ENCODE assay signal across 8 cellular contexts in genomic region chr3:124834723-124835718, GRCh38. TPM values are rescaled to one million over a fixed set of nuclear protein-coding genes. Genes with fewer than 3 reads are reported as not detected.
DNase-seq lines count a peak whose midpoint lies in the region; ATAC-seq, FAIRE-seq and TF ChIP-seq lines count a peak whose summit lies in the region.

No MANE protein-coding gene starts in this region.

- H3K9me3 ChIP-seq in IMR-90 (ENCODE audit: control insufficient read depth, insufficient read depth, low read length) (no peaks in the 10 kb centered on the region), smooth muscle cell (replicated peaks; ENCODE audit: low read depth) (no peaks in the 10 kb centered on the region)

- no peaks in the 10 kb centered on the region for H3K27me3 ChIP-seq in IMR-90 (ENCODE audit: control insufficient read depth, insufficient read depth, low read length)
- no peaks in the 10 kb centered on the region for H3K27me3 ChIP-seq in smooth muscle cell (ENCODE audit: low read depth)

- H3K4me3 ChIP-seq in IMR-90 (ENCODE audit: insufficient read depth, low read depth, low read length) (no peak overlapping the region), smooth muscle cell (no peak overlapping the region)

- H3K9me1 ChIP-seq in IMR-90 (ENCODE audit: insufficient read depth, low read length), result peaks cover 30% of the 10 kb centered on the region

- intact Hi-C loops in IMR-90 (cut with micrococcal nuclease), result loop anchor here (5.0 kb wide), 1 partner anchor 52 kb away; the partner anchor contains the start of gene ITGB5
- intact Hi-C loops in left ventricle myocardium superior (cut with micrococcal nuclease), result no loop called here

- peak overlapping the region; percentile 16; the same call in 1 of the 2 replicates for H3K4me2 ChIP-seq in IMR-90 (ENCODE audit: low read depth, low read length)
- peak overlapping the region; percentile 70 for H3K4me2 ChIP-seq in smooth muscle cell

- H2AK5ac ChIP-seq in IMR-90 (ENCODE audit: low read depth, low read length), result peak overlapping the region; percentile 88

- TF ChIP-seq RAD21 in IMR-90 (IDR thresholded peaks at IDR 0.05; ENCODE audit: low read length), result no peak; the same call in 1 of the 2 replicates

- TF ChIP-seq CTCF in IMR-90 (conservative IDR thresholded peaks at IDR 0.05; ENCODE audit: low read depth, low read length) (no peak), smooth muscle cell (IDR thresholded peaks at IDR 0.05; ENCODE audit: borderline replicate concordance, insufficient read depth, poor library complexity, severe bottlenecking) (no peak), D721Med (IDR thresholded peaks at IDR 0.05; ENCODE audit: insufficient read depth, missing control alignments) (no peak)

- H2BK120ac ChIP-seq in IMR-90 (ENCODE audit: low read depth, low read length), result peak overlapping the region; percentile 82

- H2AK9ac ChIP-seq in IMR-90 (replicated peaks; ENCODE audit: low read depth, low read length, poor library complexity), result peak overlapping the region; percentile 31

- H2AFZ ChIP-seq in IMR-90 (replicated peaks; ENCODE audit: low read length, poor library complexity) (peak overlapping the region; percentile 4), smooth muscle cell (ENCODE audit: low read depth) (no peak overlapping the region)

- H4K20me1 ChIP-seq in IMR-90 (ENCODE audit: insufficient read depth, low read length) (peaks cover 15% of the 10 kb centered on the region; the same call in 1 of the 2 replicates), smooth muscle cell (ENCODE audit: low read depth) (peaks cover 22% of the 10 kb centered on the region)

- peak overlapping the region; percentile 82 for H3K4me3 Mint-ChIP-seq in activated naive CD4-positive, alpha-beta T cell treated with anti-CD3 and anti-CD28 coated beads, Interleukin-2, amount 50 U/mL, for 24 hours

- no peaks in the 10 kb centered on the region for H3K9me3 Mint-ChIP-seq in activated naive CD4-positive, alpha-beta T cell treated with anti-CD3 and anti-CD28 coated beads, Interleukin-2, amount 50 U/mL, for 24 hours

- H4K8ac ChIP-seq in IMR-90 (ENCODE audit: low read depth in 2 of 2, low read length in 2 of 2), result peak overlapping the region; percentile 14 to 64; a peak in 3 of 4 replicates

- H4K91ac ChIP-seq in IMR-90 (ENCODE audit: insufficient read depth, low read depth, low read length), result peak overlapping the region; percentile 53

- no peak overlapping the region for H3K9ac ChIP-seq in IMR-90 (ENCODE audit: low read depth, low read length)
- peak overlapping the region; percentile 49 for H3K9ac ChIP-seq in smooth muscle cell (ENCODE audit: low read depth)

- peak overlapping the region; percentile 61 for H3K23ac ChIP-seq in IMR-90 (ENCODE audit: low read depth, low read length)

- H3K27ac Mint-ChIP-seq in activated naive CD4-positive, alpha-beta T cell treated with anti-CD3 and anti-CD28 coated beads, Interleukin-2, amount 50 U/mL, for 24 hours, result peak overlapping the region; percentile 19

- H3K18ac ChIP-seq in IMR-90 (ENCODE audit: low read depth, low read length), result peak overlapping the region; percentile 27

- H3K79me2 ChIP-seq in smooth muscle cell (ENCODE audit: low read depth), result peaks cover 11% of the 10 kb centered on the region

- H3K4me1 Mint-ChIP-seq in activated naive CD4-positive, alpha-beta T cell treated with anti-CD3 and anti-CD28 coated beads, Interleukin-2, amount 50 U/mL, for 24 hours, result peaks cover 18% of the 10 kb centered on the region

- CTCF ChIA-PET in IMR-90 (lab: Yijun Ruan, JAX), result interaction anchor here (0.6 to 0.9 kb wide), 3 partner anchors 8 to 74 kb away, joined by 3 read pairs; no protein-coding TSS in a partner anchor

- dilution Hi-C loops in IMR-90 (cut with HindIII; ENCODE audit: low sequenced_read_pairs, unreplicated experiment), result no loop called here

- peak; percentile 88 for ATAC-seq in GM21528 (IDR thresholded peaks at IDR 0.05; ENCODE audit: low FRiP score, unreplicated experiment)
- peak; percentile 56 for ATAC-seq in IMR-90 (ENCODE audit: low read depth)
- ATAC-seq in left ventricle myocardium superior, result peak; percentile 50

- peak overlapping the region; percentile 78 for H3K4ac ChIP-seq in IMR-90 (ENCODE audit: low read depth, low read length)

- H3K27ac ChIP-seq in IMR-90 (ENCODE audit: insufficient read depth, low read length), result peak overlapping the region; percentile 38
- peak overlapping the region; percentile 85 for H3K27ac ChIP-seq in smooth muscle cell (ENCODE audit: low read depth)

- no peaks in the 10 kb centered on the region for H3K36me3 Mint-ChIP-seq in activated naive CD4-positive, alpha-beta T cell treated with anti-CD3 and anti-CD28 coated beads, Interleukin-2, amount 50 U/mL, for 24 hours

- peak overlapping the region; percentile 25 for H2BK5ac ChIP-seq in IMR-90 (ENCODE audit: low read depth, low read length, poor library complexity, severe bottlenecking)

- no peaks in the 10 kb centered on the region for H3K27me3 Mint-ChIP-seq in activated naive CD4-positive, alpha-beta T cell treated with anti-CD3 and anti-CD28 coated beads, Interleukin-2, amount 50 U/mL, for 24 hours

- no TSS peak for BruUV-seq in IMR-90 (replicated peaks; lab: Mats Ljungman, UMichigan)

- H2BK20ac ChIP-seq in IMR-90 (ENCODE audit: low read depth, low read length), result peak overlapping the region; percentile 81

- DNase-seq in DMS53 (lab: John Stamatoyannopoulos, UW) (peak; percentile 97), IMR-90 (peak; percentile 98), SHP77 (lab: John Stamatoyannopoulos, UW) (peak; percentile 86 to 87), left ventricle myocardium superior (peak; percentile 61), smooth muscle cell (lab: John Stamatoyannopoulos, UW; ENCODE audit: unreplicated experiment) (no peak), D721Med (ENCODE audit: insufficient read length, low spot score) (no peak)

- peaks cover 11% of the 10 kb centered on the region for H3K36me3 ChIP-seq in IMR-90 (ENCODE audit: control insufficient read depth, insufficient read depth, low read length)
- peaks cover 5% of the 10 kb centered on the region for H3K36me3 ChIP-seq in smooth muscle cell (ENCODE audit: low read depth)

- WGBS in IMR-90 (ENCODE audit: extremely low coverage in 2 of 2, insufficient read length in 1 of 2), 2 experiments, result 39% methylated on average over 14 of the region's 20 CpGs; no CpG with 5 or more reads in 1 of the 2 experiments
- 25% methylated on average over 20 of the region's 20 CpGs for WGBS in smooth muscle cell (ENCODE audit: low lambda C conversion rate)

- H3K56ac ChIP-seq in IMR-90 (ENCODE audit: extremely low read depth, insufficient read depth, low read length), result no peak overlapping the region

- in situ Hi-C loops in IMR-90 (cut with MboI; ENCODE audit: low sequenced_read_pairs), result no loop called here

- no peak; the same call in 1 of the 2 replicates for TF ChIP-seq POLR2A in IMR-90 (IDR thresholded peaks at IDR 0.05; ENCODE audit: low read depth, low read length)

- FAIRE-seq in D721Med (lab: Jason Lieb, UNC), result no peak

- peak overlapping the region; percentile 69; the same call in 2 of the 3 replicates for H2BK15ac ChIP-seq in IMR-90 (ENCODE audit: low read depth, low read length)

- peaks cover 19 to 76% of the 10 kb centered on the region in 2 experiments; a peak in 3 of 4 replicates for H3K79me1 ChIP-seq in IMR-90 (ENCODE audit: low read depth in 1 of 2, low read length in 2 of 2)

- 0 out of 2 replicates have a peak overlapping the region, but pooled peaks have one; percentile 7 for H4K5ac ChIP-seq in IMR-90 (ENCODE audit: low read depth, low read length)

- H3K4me1 ChIP-seq in IMR-90 (ENCODE audit: control insufficient read depth, insufficient read depth, low read length), result peaks cover 34% of the 10 kb centered on the region
- peaks cover 35% of the 10 kb centered on the region for H3K4me1 ChIP-seq in smooth muscle cell (ENCODE audit: low read depth)

- POLR2A ChIA-PET in IMR-90 (lab: Charles Lee; ENCODE audit: unreplicated experiment), result interaction anchor here (0.6 kb wide), 1 partner anchor 16 kb away, joined by 5 read pairs; no protein-coding TSS in a partner anchor

- H3K14ac ChIP-seq in IMR-90 (replicated peaks; ENCODE audit: low read depth, low read length), result peak overlapping the region; percentile 56

- H3F3A ChIP-seq in smooth muscle cell (ENCODE audit: low read depth), result peaks cover 45% of the 10 kb centered on the region

TF ChIP-seq in IMR-90, 13 proteins besides CTCF, POLR2A, EP300 and RAD21 (continues in another document):
- TF ChIP-seq USF2 (IDR thresholded peaks at IDR 0.05; ENCODE audit: low read depth, low read length) (peak; percentile 98), CHD1 (IDR thresholded peaks at IDR 0.05; ENCODE audit: low read depth, low read length) (0 out of 2 replicates have a peak, but pooled peaks have one; percentile 13), FOS (IDR thresholded peaks at IDR 0.05; ENCODE audit: low read depth, low read length) (peak; percentile 85), BHLHE40 (IDR thresholded peaks at IDR 0.05; ENCODE audit: low read depth, low read length) (peak; percentile 100), MXI1 (IDR thresholded peaks at IDR 0.05; ENCODE audit: borderline replicate concordance, low read depth, low read length) (0 out of 2 replicates have a peak, but pooled peaks have one; percentile 48), SMC3 (IDR thresholded peaks at IDR 0.05; ENCODE audit: low read depth, low read length) (no peak), NFE2L2 (IDR thresholded peaks at IDR 0.05; ENCODE audit: low read depth, low read length) (peak; percentile 76; the same call in 1 of the 2 replicates), RCOR1 (IDR thresholded peaks at IDR 0.05; ENCODE audit: insufficient replicate concordance, low read length) (peak; percentile 99)

RNA-seq across cellular contexts. Expression of gene ITGB5, which starts 52.1 kb away (rescaled TPM):
- total RNA-seq in IMR-90 (2012; rRNA removed) (71.7 and 85.0 TPM in 2 replicates), left ventricle myocardium superior (109 TPM), smooth muscle cell (332 and 343 TPM in 2 replicates)
- polyA plus RNA-seq in IMR-90 (2012; rRNA removed) (101 and 102 TPM in 2 replicates), smooth muscle cell (276 and 403 TPM in 2 replicates)
- polyA plus RNA-seq in IMR-90 (2012; cell fraction: cytosol; rRNA removed), result 155 and 524 TPM in 2 replicates
- 43.5 and 72.2 TPM in 2 replicates for polyA plus RNA-seq in IMR-90 (2012; cell fraction: nucleus; rRNA removed; ENCODE audit: low replicate concordance)

Comparison
In these comparisons a context has a peak if more than half of its experiments do, and no peak if none do; other contexts are left out.
1. DNase-seq: peak in DMS53 (single experiment), IMR-90 (single experiment), SHP77 (2 of 2) and left ventricle myocardium superior (single experiment); none in smooth muscle cell (single experiment) and D721Med (single experiment).
2. Peak in every context shown above with its lines, with median percentiles within 50 percentile points of each other: ATAC-seq.